1 cellular context compared by ENCODE assay signal in genomic region chr7:100049441-100050291, GRCh38.
TF ChIP-seq lines count a peak whose summit lies in the region.

Gene ZSCAN21, plus strand, starts transcription at chr7:100049774. Its CDS starts 7,233 bp downstream, at chr7:100057007.

TF ChIP-seq in GM12878, 131 proteins besides CTCF, POLR2A, EP300 and RAD21 (continued from another document and continues in another):
- TF ChIP-seq ZNF687 (IDR thresholded peaks at IDR 0.05) (no peak; the same call in 1 of the 2 replicates), MTA2 (IDR thresholded peaks at IDR 0.05; ENCODE audit: low read depth) (no peak), ZBED1 (IDR thresholded peaks at IDR 0.05; ENCODE audit: borderline replicate concordance) (no peak), PML (IDR thresholded peaks at IDR 0.05; ENCODE audit: low read length) (peak; percentile 91), SMARCA5 (IDR thresholded peaks at IDR 0.05) (no peak), RELB (IDR thresholded peaks at IDR 0.05; ENCODE audit: low read depth) (peak; percentile 82), BMI1 (IDR thresholded peaks at IDR 0.05; ENCODE audit: borderline replicate concordance) (no peak), RUNX3 (IDR thresholded peaks at IDR 0.05; ENCODE audit: low read length) (peak; percentile 82), SP1 (IDR thresholded peaks at IDR 0.05; ENCODE audit: low read depth, low read length) (no peak), WRNIP1 (IDR thresholded peaks at IDR 0.05; ENCODE audit: borderline replicate concordance, low read depth, low read length) (no peak), E2F4 (IDR thresholded peaks at IDR 0.05; ENCODE audit: low read depth, low read length) (no peak), ZBTB33 (IDR thresholded peaks at IDR 0.05) (no peak), YY1 (IDR thresholded peaks at IDR 0.05; ENCODE audit: low read depth, low read length) (peak; percentile 42; the same call in 1 of the 2 replicates), SPI1 (IDR thresholded peaks at IDR 0.05; ENCODE audit: borderline replicate concordance, insufficient read depth, low read depth, low read length) (no peak), MAX (IDR thresholded peaks at IDR 0.05; ENCODE audit: low read depth, low read length) (no peak), GATAD2B (conservative IDR thresholded peaks at IDR 0.05; ENCODE audit: low read depth) (0 out of 2 replicates have a peak, but pooled peaks have one; percentile 43), SKIL (IDR thresholded peaks at IDR 0.05; ENCODE audit: low read depth, poor library complexity, severe bottlenecking) (no peak), CHD2 (IDR thresholded peaks at IDR 0.05; ENCODE audit: borderline replicate concordance, low read depth, low read length) (0 out of 2 replicates have a peak, but pooled peaks have one; percentile 50), E4F1 (IDR thresholded peaks at IDR 0.05; ENCODE audit: borderline replicate concordance, partially characterized antibody) (peak; percentile 58), NFYA (IDR thresholded peaks at IDR 0.05; ENCODE audit: borderline replicate concordance, low read depth, low read length) (no peak), BCL11A (IDR thresholded peaks at IDR 0.05; ENCODE audit: low read depth, low read length) (no peak), ATF7 (IDR thresholded peaks at IDR 0.05; ENCODE audit: low read depth) (peak; percentile 71), SMAD5 (IDR thresholded peaks at IDR 0.05; ENCODE audit: low read depth) (peak; percentile 45; the same call in 1 of the 2 replicates), STAT3 (IDR thresholded peaks at IDR 0.05; ENCODE audit: low read depth, low read length) (no peak), NKRF (conservative IDR thresholded peaks at IDR 0.05) (peak; percentile 89), ZNF274 (IDR thresholded peaks at IDR 0.05; ENCODE audit: insufficient read depth, insufficient read length) (no peak), FOXM1 (IDR thresholded peaks at IDR 0.05; ENCODE audit: low read depth, low read length) (no peak), HDGF (IDR thresholded peaks at IDR 0.05) (no peak), TBL1XR1 (IDR thresholded peaks at IDR 0.05; ENCODE audit: low read depth, low read length) (no peak), PBX3 (IDR thresholded peaks at IDR 0.05; ENCODE audit: insufficient replicate concordance, low read depth, low read length) (no peak), ZBTB11 (CRISPR knock-in tag; IDR thresholded peaks at IDR 0.05) (0 out of 2 replicates have a peak, but pooled peaks have one; percentile 19), SUZ12 (IDR thresholded peaks at IDR 0.05; ENCODE audit: unreplicated experiment) (no peak), JUNB (IDR thresholded peaks at IDR 0.05) (no peak), SIX5 (IDR thresholded peaks at IDR 0.05; ENCODE audit: low read depth, low read length, severe bottlenecking) (peak; percentile 36), SREBF2 (IDR thresholded peaks at IDR 0.05; ENCODE audit: low read length) (no peak), CBX3 (IDR thresholded peaks at IDR 0.05; ENCODE audit: borderline replicate concordance, low read depth) (no peak), NRF1 (conservative IDR thresholded peaks at IDR 0.05; ENCODE audit: low read depth, low read length) (no peak), HCFC1 (IDR thresholded peaks at IDR 0.05; ENCODE audit: low read length) (peak; percentile 57), RBBP5 (conservative IDR thresholded peaks at IDR 0.05) (no peak), PAX5 (IDR thresholded peaks at IDR 0.05; ENCODE audit: borderline replicate concordance, low read depth, low read length) (no peak), FOS (IDR thresholded peaks at IDR 0.05; ENCODE audit: borderline replicate concordance, extremely low read depth, insufficient read length) (no peak)
